Comparison of ENCODE assay signal across 1 cellular context in the genomic region with DNA sequence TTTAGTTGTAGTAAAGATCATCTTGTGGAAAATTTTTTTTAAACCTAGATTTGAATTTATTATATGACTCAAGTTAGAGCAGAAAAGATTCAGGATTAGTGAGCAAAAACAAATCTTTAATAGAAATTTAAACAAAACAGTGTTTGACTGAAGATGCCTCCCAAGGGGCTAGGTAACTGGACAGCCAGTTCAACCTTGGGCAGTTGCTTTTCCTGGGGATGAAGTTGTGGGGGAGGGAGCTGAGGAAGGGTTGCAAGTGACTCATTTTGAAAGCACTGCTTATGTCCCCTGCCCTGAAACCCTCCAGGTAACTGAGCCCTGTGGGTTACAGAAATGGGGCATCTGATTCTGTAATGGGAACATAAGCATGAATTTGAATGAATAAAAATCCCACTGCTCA.
TF ChIP-seq lines count a peak whose summit lies in the region.

No MANE protein-coding gene starts in this region.

TF ChIP-seq in A549, 52 proteins besides CTCF, POLR2A, EP300 and RAD21 (continued from another document):
- TF ChIP-seq, protein P1, sequence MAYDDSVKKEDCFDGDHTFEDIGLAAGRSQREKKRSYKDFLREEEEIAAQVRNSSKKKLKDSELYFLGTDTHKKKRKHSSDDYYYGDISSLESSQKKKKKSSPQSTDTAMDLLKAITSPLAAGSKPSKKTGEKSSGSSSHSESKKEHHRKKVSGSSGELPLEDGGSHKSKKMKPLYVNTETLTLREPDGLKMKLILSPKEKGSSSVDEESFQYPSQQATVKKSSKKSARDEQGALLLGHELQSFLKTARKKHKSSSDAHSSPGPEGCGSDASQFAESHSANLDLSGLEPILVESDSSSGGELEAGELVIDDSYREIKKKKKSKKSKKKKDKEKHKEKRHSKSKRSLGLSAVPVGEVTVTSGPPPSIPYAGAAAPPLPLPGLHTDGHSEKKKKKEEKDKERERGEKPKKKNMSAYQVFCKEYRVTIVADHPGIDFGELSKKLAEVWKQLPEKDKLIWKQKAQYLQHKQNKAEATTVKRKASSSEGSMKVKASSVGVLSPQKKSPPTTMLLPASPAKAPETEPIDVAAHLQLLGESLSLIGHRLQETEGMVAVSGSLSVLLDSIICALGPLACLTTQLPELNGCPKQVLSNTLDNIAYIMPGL (CRISPR knock-in tag; IDR thresholded peaks at IDR 0.05; ENCODE audit: borderline replicate concordance): no peak
- TF ChIP-seq RARB (CRISPR knock-in tag; IDR thresholded peaks at IDR 0.05) (no peak), NPAS2 (CRISPR knock-in tag; IDR thresholded peaks at IDR 0.05; ENCODE audit: borderline replicate concordance) (no peak), BHLHE40 (IDR thresholded peaks at IDR 0.05; ENCODE audit: low read depth, low read length) (no peak), NR3C1 (IDR thresholded peaks at IDR 0.05) (no peak), KDM1A (IDR thresholded peaks at IDR 0.05; ENCODE audit: low read depth) (no peak), EHF (CRISPR knock-in tag; IDR thresholded peaks at IDR 0.05) (no peak)
- TF ChIP-seq, protein P2, sequence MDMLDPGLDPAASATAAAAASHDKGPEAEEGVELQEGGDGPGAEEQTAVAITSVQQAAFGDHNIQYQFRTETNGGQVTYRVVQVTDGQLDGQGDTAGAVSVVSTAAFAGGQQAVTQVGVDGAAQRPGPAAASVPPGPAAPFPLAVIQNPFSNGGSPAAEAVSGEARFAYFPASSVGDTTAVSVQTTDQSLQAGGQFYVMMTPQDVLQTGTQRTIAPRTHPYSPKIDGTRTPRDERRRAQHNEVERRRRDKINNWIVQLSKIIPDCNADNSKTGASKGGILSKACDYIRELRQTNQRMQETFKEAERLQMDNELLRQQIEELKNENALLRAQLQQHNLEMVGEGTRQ (IDR thresholded peaks at IDR 0.05): no peak
- TF ChIP-seq, protein P3, sequence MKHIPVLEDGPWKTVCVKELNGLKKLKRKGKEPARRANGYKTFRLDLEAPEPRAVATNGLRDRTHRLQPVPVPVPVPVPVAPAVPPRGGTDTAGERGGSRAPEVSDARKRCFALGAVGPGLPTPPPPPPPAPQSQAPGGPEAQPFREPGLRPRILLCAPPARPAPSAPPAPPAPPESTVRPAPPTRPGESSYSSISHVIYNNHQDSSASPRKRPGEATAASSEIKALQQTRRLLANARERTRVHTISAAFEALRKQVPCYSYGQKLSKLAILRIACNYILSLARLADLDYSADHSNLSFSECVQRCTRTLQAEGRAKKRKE (CRISPR knock-in tag; IDR thresholded peaks at IDR 0.05; ENCODE audit: low read depth): no peak
TF ChIP-seq in A549: peak in this region for 0.
